2 cellular contexts compared by ENCODE assay signal in the genomic region with DNA sequence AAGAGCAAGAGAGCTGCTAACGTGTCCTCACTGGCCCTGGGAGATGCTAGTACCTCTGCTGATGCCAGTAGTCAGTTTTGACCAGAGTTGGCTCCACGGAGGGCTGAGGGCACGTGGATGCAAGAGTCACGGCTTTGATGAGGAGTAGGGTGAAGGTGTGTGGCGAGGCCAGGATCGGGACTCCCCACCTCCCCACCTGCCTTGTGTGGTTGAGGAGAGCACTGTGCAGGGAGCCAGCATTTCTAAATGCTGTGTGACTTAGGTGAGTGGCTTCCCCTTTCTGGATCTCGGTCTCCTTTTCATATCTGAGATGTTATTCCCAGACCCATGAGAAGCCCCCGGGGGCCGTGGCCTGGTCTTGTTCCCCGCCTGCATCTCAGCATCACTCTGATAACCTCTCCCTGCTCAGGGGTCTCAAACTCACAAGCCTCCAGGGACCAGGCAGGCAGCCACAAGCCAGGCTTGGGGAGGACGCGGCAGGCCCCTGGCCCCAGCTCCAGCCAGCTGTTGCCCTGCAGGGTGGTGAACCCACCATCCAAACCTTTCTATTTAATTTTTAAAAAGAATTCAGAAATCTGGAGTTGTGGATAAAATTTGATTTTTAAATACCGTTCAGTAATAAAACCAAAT.
TF ChIP-seq lines count a peak whose summit lies in the region.

No MANE protein-coding gene starts in this region.

TF ChIP-seq in HepG2, 621 proteins besides CTCF, POLR2A, EP300 and RAD21:
- TF ChIP-seq ZMYM3 (CRISPR knock-in tag; IDR thresholded peaks at IDR 0.05), result peak; percentile 64
- TF ChIP-seq, protein P1, sequence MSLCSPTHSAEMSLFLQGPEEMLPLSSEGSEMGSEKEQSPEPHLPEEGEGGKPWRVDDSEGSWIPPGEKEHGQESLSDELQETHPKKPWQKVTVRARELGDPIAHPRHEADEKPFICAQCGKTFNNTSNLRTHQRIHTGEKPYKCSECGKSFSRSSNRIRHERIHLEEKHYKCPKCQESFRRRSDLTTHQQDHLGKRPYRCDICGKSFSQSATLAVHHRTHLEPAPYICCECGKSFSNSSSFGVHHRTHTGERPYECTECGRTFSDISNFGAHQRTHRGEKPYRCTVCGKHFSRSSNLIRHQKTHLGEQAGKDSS (CRISPR knock-in tag; IDR thresholded peaks at IDR 0.05; ENCODE audit: borderline replicate concordance, low read depth), result peak; percentile 100
- no peak for TF ChIP-seq ZNF101 (CRISPR knock-in tag; IDR thresholded peaks at IDR 0.05; ENCODE audit: borderline replicate concordance, low read depth)
- peak; percentile 96 for TF ChIP-seq ZNF768 (CRISPR knock-in tag; IDR thresholded peaks at IDR 0.05)

TF ChIP-seq in neural cell, 6 proteins besides CTCF, POLR2A, EP300 and RAD21:
- no peak for TF ChIP-seq EZH2 (IDR thresholded peaks at IDR 0.05; ENCODE audit: borderline replicate concordance, insufficient read depth, low read length, poor library complexity, severe bottlenecking)
- no peak for TF ChIP-seq POLR2AphosphoS5 (IDR thresholded peaks at IDR 0.05)
- no peak for TF ChIP-seq TAF1 (IDR thresholded peaks at IDR 0.05; ENCODE audit: low read depth)
- TF ChIP-seq, protein P2, sequence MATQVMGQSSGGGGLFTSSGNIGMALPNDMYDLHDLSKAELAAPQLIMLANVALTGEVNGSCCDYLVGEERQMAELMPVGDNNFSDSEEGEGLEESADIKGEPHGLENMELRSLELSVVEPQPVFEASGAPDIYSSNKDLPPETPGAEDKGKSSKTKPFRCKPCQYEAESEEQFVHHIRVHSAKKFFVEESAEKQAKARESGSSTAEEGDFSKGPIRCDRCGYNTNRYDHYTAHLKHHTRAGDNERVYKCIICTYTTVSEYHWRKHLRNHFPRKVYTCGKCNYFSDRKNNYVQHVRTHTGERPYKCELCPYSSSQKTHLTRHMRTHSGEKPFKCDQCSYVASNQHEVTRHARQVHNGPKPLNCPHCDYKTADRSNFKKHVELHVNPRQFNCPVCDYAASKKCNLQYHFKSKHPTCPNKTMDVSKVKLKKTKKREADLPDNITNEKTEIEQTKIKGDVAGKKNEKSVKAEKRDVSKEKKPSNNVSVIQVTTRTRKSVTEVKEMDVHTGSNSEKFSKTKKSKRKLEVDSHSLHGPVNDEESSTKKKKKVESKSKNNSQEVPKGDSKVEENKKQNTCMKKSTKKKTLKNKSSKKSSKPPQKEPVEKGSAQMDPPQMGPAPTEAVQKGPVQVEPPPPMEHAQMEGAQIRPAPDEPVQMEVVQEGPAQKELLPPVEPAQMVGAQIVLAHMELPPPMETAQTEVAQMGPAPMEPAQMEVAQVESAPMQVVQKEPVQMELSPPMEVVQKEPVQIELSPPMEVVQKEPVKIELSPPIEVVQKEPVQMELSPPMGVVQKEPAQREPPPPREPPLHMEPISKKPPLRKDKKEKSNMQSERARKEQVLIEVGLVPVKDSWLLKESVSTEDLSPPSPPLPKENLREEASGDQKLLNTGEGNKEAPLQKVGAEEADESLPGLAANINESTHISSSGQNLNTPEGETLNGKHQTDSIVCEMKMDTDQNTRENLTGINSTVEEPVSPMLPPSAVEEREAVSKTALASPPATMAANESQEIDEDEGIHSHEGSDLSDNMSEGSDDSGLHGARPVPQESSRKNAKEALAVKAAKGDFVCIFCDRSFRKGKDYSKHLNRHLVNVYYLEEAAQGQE (IDR thresholded peaks at IDR 0.05; ENCODE audit: borderline replicate concordance), result no peak
- no peak for TF ChIP-seq SMC3 (conservative IDR thresholded peaks at IDR 0.05; ENCODE audit: poor library complexity)
- TF ChIP-seq MXI1 (conservative IDR thresholded peaks at IDR 0.05; ENCODE audit: poor library complexity, severe bottlenecking), result no peak
